Comparison of ENCODE assay signal across 8 cellular contexts in the genomic region with DNA sequence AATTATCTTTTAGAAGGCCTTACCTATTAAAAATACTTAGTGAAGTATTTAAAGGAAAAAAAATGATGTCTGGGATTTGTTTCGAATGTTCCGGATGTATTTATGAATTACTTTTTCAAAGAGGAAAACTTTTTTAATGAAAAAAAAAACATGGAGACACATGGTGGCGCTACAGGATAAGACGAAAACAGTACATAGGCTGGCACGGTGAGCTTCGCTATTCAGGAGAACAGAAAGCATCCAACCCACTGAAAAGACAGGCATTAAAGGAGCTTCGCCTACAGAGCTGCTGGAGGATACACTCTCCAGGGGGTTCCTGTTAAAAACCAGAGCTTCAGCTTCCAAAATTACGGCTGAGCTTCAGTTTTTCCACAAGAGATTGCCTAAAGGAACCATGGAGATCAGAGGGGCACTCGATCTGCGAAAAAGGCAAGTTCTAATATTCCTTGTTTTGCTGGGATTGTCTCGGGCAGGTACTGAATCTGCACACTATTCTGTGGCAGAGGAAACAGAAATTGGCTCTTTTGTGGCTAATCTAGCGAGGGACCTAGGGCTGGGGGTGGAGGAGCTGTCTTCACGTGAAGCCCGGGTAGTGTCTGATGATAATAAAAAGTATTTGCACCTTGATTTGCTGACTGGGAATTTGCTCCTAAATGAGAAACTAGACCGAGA. TPM values are rescaled to one million over a fixed set of nuclear protein-coding genes. Genes with fewer than 3 reads are reported as not detected.
DNase-seq lines count a peak whose midpoint lies in the region; ATAC-seq and TF ChIP-seq lines count a peak whose summit lies in the region.

TSS of gene PCDHB14 (plus strand) at position 232 of the 672 bp plus-strand sequence. CDS start at position 395, 163 bp downstream.

- peak within 1 kb of the TSS; percentile 58 for H3K4me2 ChIP-seq in parathyroid adenoma (ENCODE audit: low read length)

- intact Hi-C loops in transverse colon (cut with DNase I; ENCODE audit: low total_unique reads), result no loop called here

- 28 to 45% methylated on average over 10 to 15 of the region's 15 CpGs for WGBS in transverse colon (ENCODE audit: low coverage in 1 of 2), 2 donors

- DNase-seq in AG09309 (ENCODE audit: low read depth) (peak; percentile 16), H4 (ENCODE audit: low spot score) (peak; percentile 62), NOMO-1 treated with DMSO at 0.1 percent for 48 hours (lab: John Stamatoyannopoulos, UW; ENCODE audit: unreplicated experiment) (peak; percentile 34), endothelial cell (ENCODE audit: low spot score) (peak; percentile 18), transverse colon (no peak)

- no peaks in the 10 kb centered on the region for H3K27me3 Mint-ChIP-seq in endothelial cell (ENCODE audit: unreplicated experiment)

- peak within 1 kb of the TSS; percentile 72 for H3K4me3 Mint-ChIP-seq in endothelial cell (ENCODE audit: unreplicated experiment)

- H2AFZ ChIP-seq in parathyroid adenoma, result no peak within 1 kb of the TSS

- no peak for TF ChIP-seq EP300 in transverse colon (IDR thresholded peaks at IDR 0.05; ENCODE audit: low read depth)

- H3K4me1 ChIP-seq in parathyroid adenoma (no peaks in the 10 kb centered on the region), transverse colon (peaks cover 0 to 2% (median 0%) of the 10 kb centered on the region in 4 donors)

- peaks cover 33% of the 10 kb centered on the region for H3K36me3 Mint-ChIP-seq in endothelial cell (ENCODE audit: low read depth, unreplicated experiment)

- no peak within 1 kb of the TSS for H3K27ac ChIP-seq in parathyroid adenoma
- no peak within 1 kb of the TSS for H3K27ac ChIP-seq in transverse colon

- H3K4me1 Mint-ChIP-seq in endothelial cell (ENCODE audit: unreplicated experiment), result peaks cover 10% of the 10 kb centered on the region

- TF ChIP-seq POLR2A in transverse colon (IDR thresholded peaks at IDR 0.05), result no peak

- in situ Hi-C loops in transverse colon (cut with MboI; ENCODE audit: low pct_ligation_motif_present in 1 of 4, low pct_unique_long_range_greater_than_20kb in 1 of 4, low sequenced_read_pairs in 3 of 4), result loop anchor here (25.0 kb wide), 2 partner anchors 164 to 339 kb away; partner anchors contain the start of genes PCDHGA7 (in 1 of the 4), PCDHGA8 (in 1 of the 4), PCDHGB4 (in 1 of the 4) and PCDHGB5 (in 1 of the 4)

- H3K9me3 ChIP-seq in parathyroid adenoma (ENCODE audit: control insufficient read depth, low read length), result peaks cover 6% of the 10 kb centered on the region
- peaks cover 44 to 68% of the 10 kb centered on the region in 2 donors for H3K9me3 ChIP-seq in transverse colon

- H3K9me3 Mint-ChIP-seq in endothelial cell (ENCODE audit: unreplicated experiment), result peaks cover 2% of the 10 kb centered on the region

- no peaks in the 10 kb centered on the region for H3K79me2 ChIP-seq in parathyroid adenoma

- H3K27ac Mint-ChIP-seq in endothelial cell (ENCODE audit: unreplicated experiment), result no peak within 1 kb of the TSS

- peak; percentile 41 for TF ChIP-seq CTCF in AG09309 (IDR thresholded peaks at IDR 0.05; ENCODE audit: control insufficient read depth, insufficient read depth, low read depth, low read length, missing control alignments)
- TF ChIP-seq CTCF in endothelial cell (IDR thresholded peaks at IDR 0.05; ENCODE audit: unreplicated experiment), result peak; percentile 50
- TF ChIP-seq CTCF in parathyroid adenoma (IDR thresholded peaks at IDR 0.05), result no peak
- peak in 2 of 5 experiments; percentile 6 to 16 for TF ChIP-seq CTCF in transverse colon (IDR thresholded peaks at IDR 0.05)

- H3K27me3 ChIP-seq in parathyroid adenoma (ENCODE audit: control insufficient read depth, insufficient read depth, low read length), result no peaks in the 10 kb centered on the region
- H3K27me3 ChIP-seq in transverse colon, result no peaks in the 10 kb centered on the region

- no peak for ATAC-seq in GM21360 (IDR thresholded peaks at IDR 0.05; ENCODE audit: unreplicated experiment)
- no peak for ATAC-seq in HG02623 (IDR thresholded peaks at IDR 0.05; ENCODE audit: unreplicated experiment)

- no peaks in the 10 kb centered on the region for H3K36me3 ChIP-seq in parathyroid adenoma (ENCODE audit: control insufficient read depth, insufficient read depth, low read length)
- H3K36me3 ChIP-seq in transverse colon, result no peaks in the 10 kb centered on the region

- H3K9ac ChIP-seq in parathyroid adenoma, result no peak within 1 kb of the TSS

- H3K4me3 ChIP-seq in AG09309 (ENCODE audit: control insufficient read depth, low read depth, low read length), result peak within 1 kb of the TSS; percentile 41
- H3K4me3 ChIP-seq in parathyroid adenoma (ENCODE audit: low read depth, low read length), result peak within 1 kb of the TSS; percentile 36
- peak within 1 kb of the TSS in 1 of 4 donors; percentile 28 for H3K4me3 ChIP-seq in transverse colon

RNA-seq across cellular contexts. Expression of gene PCDHB14, which starts in this region (rescaled TPM):
- total RNA-seq in H4 (2014; rRNA removed; shearing (Covaris generic)), result 5.6 and 6.2 TPM in 2 replicates
- 8.4 TPM for total RNA-seq in endothelial cell (ENCODE audit: unreplicated experiment)
- 1 to 10 TPM; 1.4 to 3.3 (median 2.8) TPM for total RNA-seq in transverse colon
